21 cellular contexts compared by ENCODE assay signal in the genomic region with DNA sequence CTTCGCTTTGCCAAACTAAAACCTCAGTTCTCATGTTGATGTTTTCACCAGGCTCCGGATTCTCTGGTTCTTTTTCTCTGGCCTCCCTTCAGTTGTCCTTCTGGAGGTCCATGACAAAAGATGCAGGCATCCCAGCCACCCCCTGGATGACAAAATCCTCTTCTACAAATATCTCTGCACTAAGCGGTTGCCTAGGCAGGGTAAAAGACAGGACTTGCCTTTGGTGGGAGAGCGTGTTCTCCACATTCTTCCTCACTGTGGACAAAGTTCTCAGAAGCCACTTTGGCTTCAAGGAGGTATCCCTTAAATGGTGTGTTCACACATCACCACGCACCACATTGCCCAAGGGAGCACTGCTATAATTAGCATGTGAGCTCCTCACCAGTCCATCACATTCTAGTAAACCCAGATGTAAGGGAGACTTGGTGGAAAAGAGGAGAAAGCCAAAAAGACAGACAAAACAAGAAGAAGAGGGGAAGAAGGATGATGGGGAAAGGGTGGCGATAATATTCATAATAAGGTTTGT.
"Had no signal": no experiment of that assay in that cellular context is flagged by ENCODE, and none has a peak within 500 bp of the region (broad histone marks: within the 10 kb centered on the region; RNA-seq: fewer than 3 reads in every experiment).

No MANE protein-coding gene starts in this region.

- H2AFZ ChIP-seq: parathyroid adenoma had no signal

- H3K9me3 ChIP-seq: psoas muscle had no signal

- DNase-seq: activated CD4-positive, alpha-beta T cell treated with anti-CD3 and anti-CD28 coated beads for 4 hours; activated CD4-positive, alpha-beta T cell treated with anti-CD3 and anti-CD28 coated beads, Interleukin-2, amount 50 U/mL, for 4 hours; activated gamma-delta T cell treated with Interleukin-2 at 50 U/mL for 16 hours; activated naive CD8-positive, alpha-beta T cell treated with anti-CD3 and anti-CD28 coated beads, Interleukin-2, amount 50 U/mL, for 24 hours; activated T-cell treated with anti-CD3 and anti-CD28 coated beads, Interleukin-2, amount 50 U/mL, for 1 hour; amygdala; central memory CD4-positive, alpha-beta T cell; foreskin fibroblast; head of caudate nucleus; naive thymus-derived CD4-positive, alpha-beta T cell; psoas muscle; spleen; stimulated activated naive CD4-positive, alpha-beta T cell; T-cell; trophoblast cell had no signal

- ATAC-seq: activated naive CD8-positive, alpha-beta T cell treated with anti-CD3 and anti-CD28 coated beads, Interleukin-2, amount 50 U/mL, for 24 hours; activated T-helper 17 cell treated with anti-CD3 and anti-CD28 coated beads, Interleukin-2, amount 50 U/mL, for 72 hours; esophagus mucosa; left lobe of liver; naive thymus-derived CD4-positive, alpha-beta T cell; T-cell had no signal

- H3K27ac ChIP-seq: parathyroid adenoma, psoas muscle, spleen, VCaP had no signal

- H3K9ac ChIP-seq: parathyroid adenoma had no signal

- H3K36me3 ChIP-seq: spleen had no signal

- H3K79me2 ChIP-seq: parathyroid adenoma had no signal

- H3K4me1 ChIP-seq: parathyroid adenoma, psoas muscle had no signal

- H3K4me3 ChIP-seq: lung, psoas muscle, spleen had no signal
